Comparison of ENCODE assay signal across 1 cellular context in the genomic region with DNA sequence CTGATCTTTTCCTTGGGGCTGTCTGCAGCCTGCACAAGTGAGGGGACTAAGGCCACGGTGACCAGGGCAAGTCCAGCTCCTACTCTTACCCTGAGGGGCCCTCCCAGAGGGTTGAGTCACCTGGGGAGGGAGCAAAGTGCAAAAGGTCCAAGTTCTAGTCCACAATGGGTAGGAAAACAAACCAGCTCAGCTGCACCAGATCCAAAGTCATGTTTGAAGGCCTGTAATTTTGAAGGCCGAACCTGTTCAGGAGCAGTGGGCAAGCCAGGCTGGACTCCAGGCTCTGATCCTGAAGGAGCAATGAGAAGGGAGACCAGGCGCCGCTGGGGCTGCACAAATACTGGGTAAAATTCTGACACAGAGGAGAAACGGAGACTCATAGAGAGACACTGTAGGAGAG.
A peak's percentile ranks its signal among the peaks of the same experiment; 100 is the strongest.
TF ChIP-seq lines count a peak whose summit lies in the region.

No MANE protein-coding gene starts in this region.

TF ChIP-seq in HepG2, 621 proteins besides CTCF, POLR2A, EP300 and RAD21 (continued from another document and continues in another):
- TF ChIP-seq SMARCE1 (IDR thresholded peaks at IDR 0.05; ENCODE audit: borderline replicate concordance), result no peak
- TF ChIP-seq, protein P1, sequence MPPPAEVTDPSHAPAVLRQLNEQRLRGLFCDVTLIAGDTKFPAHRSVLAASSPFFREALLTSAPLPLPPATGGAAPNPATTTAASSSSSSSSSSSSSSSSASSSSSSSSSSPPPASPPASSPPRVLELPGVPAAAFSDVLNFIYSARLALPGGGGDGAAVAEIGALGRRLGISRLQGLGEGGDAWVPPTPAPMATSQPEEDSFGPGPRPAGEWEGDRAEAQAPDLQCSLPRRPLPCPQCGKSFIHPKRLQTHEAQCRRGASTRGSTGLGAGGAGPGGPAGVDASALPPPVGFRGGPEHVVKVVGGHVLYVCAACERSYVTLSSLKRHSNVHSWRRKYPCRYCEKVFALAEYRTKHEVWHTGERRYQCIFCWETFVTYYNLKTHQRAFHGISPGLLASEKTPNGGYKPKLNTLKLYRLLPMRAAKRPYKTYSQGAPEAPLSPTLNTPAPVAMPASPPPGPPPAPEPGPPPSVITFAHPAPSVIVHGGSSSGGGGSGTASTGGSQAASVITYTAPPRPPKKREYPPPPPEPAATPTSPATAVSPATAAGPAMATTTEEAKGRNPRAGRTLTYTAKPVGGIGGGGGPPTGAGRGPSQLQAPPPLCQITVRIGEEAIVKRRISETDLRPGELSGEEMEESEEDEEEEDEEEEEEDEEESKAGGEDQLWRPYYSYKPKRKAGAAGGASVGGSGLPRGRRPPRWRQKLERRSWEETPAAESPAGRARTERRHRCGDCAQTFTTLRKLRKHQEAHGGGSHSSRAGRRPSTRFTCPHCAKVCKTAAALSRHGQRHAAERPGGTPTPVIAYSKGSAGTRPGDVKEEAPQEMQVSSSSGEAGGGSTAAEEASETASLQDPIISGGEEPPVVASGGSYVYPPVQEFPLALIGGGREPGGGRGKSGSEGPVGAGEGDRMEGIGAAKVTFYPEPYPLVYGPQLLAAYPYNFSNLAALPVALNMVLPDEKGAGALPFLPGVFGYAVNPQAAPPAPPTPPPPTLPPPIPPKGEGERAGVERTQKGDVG (CRISPR knock-in tag; IDR thresholded peaks at IDR 0.05; ENCODE audit: borderline replicate concordance), result peak; percentile 56; the same call in 1 of the 2 replicates
- TF ChIP-seq, protein P2, sequence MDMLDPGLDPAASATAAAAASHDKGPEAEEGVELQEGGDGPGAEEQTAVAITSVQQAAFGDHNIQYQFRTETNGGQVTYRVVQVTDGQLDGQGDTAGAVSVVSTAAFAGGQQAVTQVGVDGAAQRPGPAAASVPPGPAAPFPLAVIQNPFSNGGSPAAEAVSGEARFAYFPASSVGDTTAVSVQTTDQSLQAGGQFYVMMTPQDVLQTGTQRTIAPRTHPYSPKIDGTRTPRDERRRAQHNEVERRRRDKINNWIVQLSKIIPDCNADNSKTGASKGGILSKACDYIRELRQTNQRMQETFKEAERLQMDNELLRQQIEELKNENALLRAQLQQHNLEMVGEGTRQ (IDR thresholded peaks at IDR 0.05; ENCODE audit: low read depth, low read length), result no peak
- TF ChIP-seq, protein P2 (CRISPR knock-in tag; IDR thresholded peaks at IDR 0.05; ENCODE audit: borderline replicate concordance), result no peak
- TF ChIP-seq FLYWCH1 (CRISPR knock-in tag; IDR thresholded peaks at IDR 0.05), result no peak
- TF ChIP-seq, protein P3, sequence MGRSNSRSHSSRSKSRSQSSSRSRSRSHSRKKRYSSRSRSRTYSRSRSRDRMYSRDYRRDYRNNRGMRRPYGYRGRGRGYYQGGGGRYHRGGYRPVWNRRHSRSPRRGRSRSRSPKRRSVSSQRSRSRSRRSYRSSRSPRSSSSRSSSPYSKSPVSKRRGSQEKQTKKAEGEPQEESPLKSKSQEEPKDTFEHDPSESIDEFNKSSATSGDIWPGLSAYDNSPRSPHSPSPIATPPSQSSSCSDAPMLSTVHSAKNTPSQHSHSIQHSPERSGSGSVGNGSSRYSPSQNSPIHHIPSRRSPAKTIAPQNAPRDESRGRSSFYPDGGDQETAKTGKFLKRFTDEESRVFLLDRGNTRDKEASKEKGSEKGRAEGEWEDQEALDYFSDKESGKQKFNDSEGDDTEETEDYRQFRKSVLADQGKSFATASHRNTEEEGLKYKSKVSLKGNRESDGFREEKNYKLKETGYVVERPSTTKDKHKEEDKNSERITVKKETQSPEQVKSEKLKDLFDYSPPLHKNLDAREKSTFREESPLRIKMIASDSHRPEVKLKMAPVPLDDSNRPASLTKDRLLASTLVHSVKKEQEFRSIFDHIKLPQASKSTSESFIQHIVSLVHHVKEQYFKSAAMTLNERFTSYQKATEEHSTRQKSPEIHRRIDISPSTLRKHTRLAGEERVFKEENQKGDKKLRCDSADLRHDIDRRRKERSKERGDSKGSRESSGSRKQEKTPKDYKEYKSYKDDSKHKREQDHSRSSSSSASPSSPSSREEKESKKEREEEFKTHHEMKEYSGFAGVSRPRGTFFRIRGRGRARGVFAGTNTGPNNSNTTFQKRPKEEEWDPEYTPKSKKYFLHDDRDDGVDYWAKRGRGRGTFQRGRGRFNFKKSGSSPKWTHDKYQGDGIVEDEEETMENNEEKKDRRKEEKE (IDR thresholded peaks at IDR 0.05), result no peak
- TF ChIP-seq MBD4 (IDR thresholded peaks at IDR 0.05; ENCODE audit: borderline replicate concordance, low read length), result no peak
- peak; percentile 55; the same call in 1 of the 2 replicates for TF ChIP-seq ZNF205 (CRISPR knock-in tag; IDR thresholded peaks at IDR 0.05)
- TF ChIP-seq, protein P4, sequence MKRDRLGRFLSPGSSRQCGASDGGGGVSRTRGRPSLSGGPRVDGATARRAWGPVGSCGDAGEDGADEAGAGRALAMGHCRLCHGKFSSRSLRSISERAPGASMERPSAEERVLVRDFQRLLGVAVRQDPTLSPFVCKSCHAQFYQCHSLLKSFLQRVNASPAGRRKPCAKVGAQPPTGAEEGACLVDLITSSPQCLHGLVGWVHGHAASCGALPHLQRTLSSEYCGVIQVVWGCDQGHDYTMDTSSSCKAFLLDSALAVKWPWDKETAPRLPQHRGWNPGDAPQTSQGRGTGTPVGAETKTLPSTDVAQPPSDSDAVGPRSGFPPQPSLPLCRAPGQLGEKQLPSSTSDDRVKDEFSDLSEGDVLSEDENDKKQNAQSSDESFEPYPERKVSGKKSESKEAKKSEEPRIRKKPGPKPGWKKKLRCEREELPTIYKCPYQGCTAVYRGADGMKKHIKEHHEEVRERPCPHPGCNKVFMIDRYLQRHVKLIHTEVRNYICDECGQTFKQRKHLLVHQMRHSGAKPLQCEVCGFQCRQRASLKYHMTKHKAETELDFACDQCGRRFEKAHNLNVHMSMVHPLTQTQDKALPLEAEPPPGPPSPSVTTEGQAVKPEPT (CRISPR knock-in tag; IDR thresholded peaks at IDR 0.05; ENCODE audit: low read depth), result no peak
- TF ChIP-seq ZNF20 (CRISPR knock-in tag; IDR thresholded peaks at IDR 0.05), result no peak
- TF ChIP-seq, protein P5, sequence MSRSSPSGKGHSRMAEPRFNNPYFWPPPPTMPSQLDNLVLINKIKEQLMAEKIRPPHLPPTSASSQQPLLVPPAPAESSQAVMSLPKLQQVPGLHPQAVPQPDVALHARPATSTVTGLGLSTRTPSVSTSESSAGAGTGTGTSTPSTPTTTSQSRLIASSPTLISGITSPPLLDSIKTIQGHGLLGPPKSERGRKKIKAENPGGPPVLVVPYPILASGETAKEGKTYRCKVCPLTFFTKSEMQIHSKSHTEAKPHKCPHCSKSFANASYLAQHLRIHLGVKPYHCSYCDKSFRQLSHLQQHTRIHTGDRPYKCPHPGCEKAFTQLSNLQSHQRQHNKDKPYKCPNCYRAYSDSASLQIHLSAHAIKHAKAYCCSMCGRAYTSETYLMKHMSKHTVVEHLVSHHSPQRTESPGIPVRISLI (CRISPR knock-in tag; IDR thresholded peaks at IDR 0.05; ENCODE audit: borderline replicate concordance), result no peak
- TF ChIP-seq, protein P6, sequence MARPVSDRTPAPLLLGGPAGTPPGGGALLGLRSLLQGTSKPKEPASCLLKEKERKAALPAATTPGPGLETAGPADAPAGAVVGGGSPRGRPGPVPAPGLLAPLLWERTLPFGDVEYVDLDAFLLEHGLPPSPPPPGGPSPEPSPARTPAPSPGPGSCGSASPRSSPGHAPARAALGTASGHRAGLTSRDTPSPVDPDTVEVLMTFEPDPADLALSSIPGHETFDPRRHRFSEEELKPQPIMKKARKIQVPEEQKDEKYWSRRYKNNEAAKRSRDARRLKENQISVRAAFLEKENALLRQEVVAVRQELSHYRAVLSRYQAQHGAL (CRISPR knock-in tag; IDR thresholded peaks at IDR 0.05; ENCODE audit: not compliant biosample characterization), result no peak
- TF ChIP-seq, protein P7, sequence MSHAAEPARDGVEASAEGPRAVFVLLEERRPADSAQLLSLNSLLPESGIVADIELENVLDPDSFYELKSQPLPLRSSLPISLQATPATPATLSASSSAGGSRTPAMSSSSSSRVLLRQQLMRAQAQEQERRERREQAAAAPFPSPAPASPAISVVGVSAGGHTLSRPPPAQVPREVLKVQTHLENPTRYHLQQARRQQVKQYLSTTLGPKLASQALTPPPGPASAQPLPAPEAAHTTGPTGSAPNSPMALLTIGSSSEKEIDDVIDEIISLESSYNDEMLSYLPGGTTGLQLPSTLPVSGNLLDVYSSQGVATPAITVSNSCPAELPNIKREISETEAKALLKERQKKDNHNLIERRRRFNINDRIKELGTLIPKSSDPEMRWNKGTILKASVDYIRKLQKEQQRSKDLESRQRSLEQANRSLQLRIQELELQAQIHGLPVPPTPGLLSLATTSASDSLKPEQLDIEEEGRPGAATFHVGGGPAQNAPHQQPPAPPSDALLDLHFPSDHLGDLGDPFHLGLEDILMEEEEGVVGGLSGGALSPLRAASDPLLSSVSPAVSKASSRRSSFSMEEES (CRISPR knock-in tag; IDR thresholded peaks at IDR 0.05), result peak; percentile 80
- TF ChIP-seq NR2F6 (IDR thresholded peaks at IDR 0.05), result peak; percentile 90
- TF ChIP-seq NR2F6 (CRISPR knock-in tag; IDR thresholded peaks at IDR 0.05), result peak; percentile 93
- TF ChIP-seq TGIF2 (CRISPR knock-in tag; IDR thresholded peaks at IDR 0.05), result no peak
- TF ChIP-seq, protein P8, sequence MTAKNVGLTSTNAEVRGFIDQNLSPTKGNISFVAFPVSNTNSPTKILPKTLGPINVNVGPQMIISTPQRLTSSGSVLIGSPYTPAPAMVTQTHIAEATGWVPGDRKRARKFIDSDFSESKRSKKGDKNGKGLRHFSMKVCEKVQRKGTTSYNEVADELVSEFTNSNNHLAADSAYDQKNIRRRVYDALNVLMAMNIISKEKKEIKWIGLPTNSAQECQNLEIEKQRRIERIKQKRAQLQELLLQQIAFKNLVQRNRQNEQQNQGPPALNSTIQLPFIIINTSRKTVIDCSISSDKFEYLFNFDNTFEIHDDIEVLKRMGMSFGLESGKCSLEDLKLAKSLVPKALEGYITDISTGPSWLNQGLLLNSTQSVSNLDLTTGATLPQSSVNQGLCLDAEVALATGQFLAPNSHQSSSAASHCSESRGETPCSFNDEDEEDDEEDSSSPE (CRISPR knock-in tag; IDR thresholded peaks at IDR 0.05), result 0 out of 2 replicates have a peak, but pooled peaks have one; percentile 18
- peak; percentile 73 for TF ChIP-seq ZNF3 (CRISPR knock-in tag; IDR thresholded peaks at IDR 0.05)
- TF ChIP-seq, protein P9, sequence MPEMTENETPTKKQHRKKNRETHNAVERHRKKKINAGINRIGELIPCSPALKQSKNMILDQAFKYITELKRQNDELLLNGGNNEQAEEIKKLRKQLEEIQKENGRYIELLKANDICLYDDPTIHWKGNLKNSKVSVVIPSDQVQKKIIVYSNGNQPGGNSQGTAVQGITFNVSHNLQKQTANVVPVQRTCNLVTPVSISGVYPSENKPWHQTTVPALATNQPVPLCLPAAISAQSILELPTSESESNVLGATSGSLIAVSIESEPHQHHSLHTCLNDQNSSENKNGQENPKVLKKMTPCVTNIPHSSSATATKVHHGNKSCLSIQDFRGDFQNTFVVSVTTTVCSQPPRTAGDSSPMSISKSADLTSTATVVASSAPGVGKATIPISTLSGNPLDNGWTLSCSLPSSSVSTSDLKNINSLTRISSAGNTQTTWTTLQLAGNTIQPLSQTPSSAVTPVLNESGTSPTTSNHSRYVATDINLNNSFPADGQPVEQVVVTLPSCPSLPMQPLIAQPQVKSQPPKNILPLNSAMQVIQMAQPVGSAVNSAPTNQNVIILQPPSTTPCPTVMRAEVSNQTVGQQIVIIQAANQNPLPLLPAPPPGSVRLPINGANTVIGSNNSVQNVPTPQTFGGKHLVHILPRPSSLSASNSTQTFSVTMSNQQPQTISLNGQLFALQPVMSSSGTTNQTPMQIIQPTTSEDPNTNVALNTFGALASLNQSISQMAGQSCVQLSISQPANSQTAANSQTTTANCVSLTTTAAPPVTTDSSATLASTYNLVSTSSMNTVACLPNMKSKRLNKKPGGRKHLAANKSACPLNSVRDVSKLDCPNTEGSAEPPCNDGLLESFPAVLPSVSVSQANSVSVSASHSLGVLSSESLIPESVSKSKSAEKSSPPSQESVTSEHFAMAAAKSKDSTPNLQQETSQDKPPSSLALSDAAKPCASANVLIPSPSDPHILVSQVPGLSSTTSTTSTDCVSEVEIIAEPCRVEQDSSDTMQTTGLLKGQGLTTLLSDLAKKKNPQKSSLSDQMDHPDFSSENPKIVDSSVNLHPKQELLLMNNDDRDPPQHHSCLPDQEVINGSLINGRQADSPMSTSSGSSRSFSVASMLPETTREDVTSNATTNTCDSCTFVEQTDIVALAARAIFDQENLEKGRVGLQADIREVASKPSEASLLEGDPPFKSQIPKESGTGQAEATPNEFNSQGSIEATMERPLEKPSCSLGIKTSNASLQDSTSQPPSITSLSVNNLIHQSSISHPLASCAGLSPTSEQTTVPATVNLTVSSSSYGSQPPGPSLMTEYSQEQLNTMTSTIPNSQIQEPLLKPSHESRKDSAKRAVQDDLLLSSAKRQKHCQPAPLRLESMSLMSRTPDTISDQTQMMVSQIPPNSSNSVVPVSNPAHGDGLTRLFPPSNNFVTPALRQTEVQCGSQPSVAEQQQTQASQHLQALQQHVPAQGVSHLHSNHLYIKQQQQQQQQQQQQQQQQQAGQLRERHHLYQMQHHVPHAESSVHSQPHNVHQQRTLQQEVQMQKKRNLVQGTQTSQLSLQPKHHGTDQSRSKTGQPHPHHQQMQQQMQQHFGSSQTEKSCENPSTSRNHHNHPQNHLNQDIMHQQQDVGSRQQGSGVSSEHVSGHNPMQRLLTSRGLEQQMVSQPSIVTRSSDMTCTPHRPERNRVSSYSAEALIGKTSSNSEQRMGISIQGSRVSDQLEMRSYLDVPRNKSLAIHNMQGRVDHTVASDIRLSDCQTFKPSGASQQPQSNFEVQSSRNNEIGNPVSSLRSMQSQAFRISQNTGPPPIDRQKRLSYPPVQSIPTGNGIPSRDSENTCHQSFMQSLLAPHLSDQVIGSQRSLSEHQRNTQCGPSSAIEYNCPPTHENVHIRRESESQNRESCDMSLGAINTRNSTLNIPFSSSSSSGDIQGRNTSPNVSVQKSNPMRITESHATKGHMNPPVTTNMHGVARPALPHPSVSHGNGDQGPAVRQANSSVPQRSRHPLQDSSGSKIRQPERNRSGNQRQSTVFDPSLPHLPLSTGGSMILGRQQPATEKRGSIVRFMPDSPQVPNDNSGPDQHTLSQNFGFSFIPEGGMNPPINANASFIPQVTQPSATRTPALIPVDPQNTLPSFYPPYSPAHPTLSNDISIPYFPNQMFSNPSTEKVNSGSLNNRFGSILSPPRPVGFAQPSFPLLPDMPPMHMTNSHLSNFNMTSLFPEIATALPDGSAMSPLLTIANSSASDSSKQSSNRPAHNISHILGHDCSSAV (CRISPR knock-in tag; IDR thresholded peaks at IDR 0.05; ENCODE audit: borderline replicate concordance), result no peak
- TF ChIP-seq, protein P10, sequence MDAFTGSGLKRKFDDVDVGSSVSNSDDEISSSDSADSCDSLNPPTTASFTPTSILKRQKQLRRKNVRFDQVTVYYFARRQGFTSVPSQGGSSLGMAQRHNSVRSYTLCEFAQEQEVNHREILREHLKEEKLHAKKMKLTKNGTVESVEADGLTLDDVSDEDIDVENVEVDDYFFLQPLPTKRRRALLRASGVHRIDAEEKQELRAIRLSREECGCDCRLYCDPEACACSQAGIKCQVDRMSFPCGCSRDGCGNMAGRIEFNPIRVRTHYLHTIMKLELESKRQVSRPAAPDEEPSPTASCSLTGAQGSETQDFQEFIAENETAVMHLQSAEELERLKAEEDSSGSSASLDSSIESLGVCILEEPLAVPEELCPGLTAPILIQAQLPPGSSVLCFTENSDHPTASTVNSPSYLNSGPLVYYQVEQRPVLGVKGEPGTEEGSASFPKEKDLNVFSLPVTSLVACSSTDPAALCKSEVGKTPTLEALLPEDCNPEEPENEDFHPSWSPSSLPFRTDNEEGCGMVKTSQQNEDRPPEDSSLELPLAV (CRISPR knock-in tag; conservative IDR thresholded peaks at IDR 0.05; ENCODE audit: low read depth), result no peak
- no peak for TF ChIP-seq NCOA5 (CRISPR knock-in tag; IDR thresholded peaks at IDR 0.05)
- no peak for TF ChIP-seq KMT2A (CRISPR knock-in tag; IDR thresholded peaks at IDR 0.05)
- TF ChIP-seq ZFX (CRISPR knock-in tag; IDR thresholded peaks at IDR 0.05; ENCODE audit: low read depth), result peak; percentile 95
